Comparison of ENCODE assay signal across 8 cellular contexts in genomic region chr6:29887330-29887818, GRCh38. TPM values are rescaled to one million over a fixed set of nuclear protein-coding genes. Genes with fewer than 3 reads are reported as not detected.
DNase-seq lines count a peak whose midpoint lies in the region; ATAC-seq and TF ChIP-seq lines count a peak whose summit lies in the region.

No MANE protein-coding gene starts in this region.

- H3K4me3 ChIP-seq in HCT116 (replicated peaks in 1 of 2; ENCODE audit: low read depth in 1 of 2, low read length in 2 of 2) (peak overlapping the region; percentile 61 to 76), NT2/D1 (ENCODE audit: insufficient read length, low read depth) (peak overlapping the region; percentile 43), adipocyte (ENCODE audit: low read length) (peak overlapping the region; percentile 83), right cardiac atrium (ENCODE audit: low read length) (peak overlapping the region; percentile 59), skeletal muscle cell (ENCODE audit: low read depth, low read length) (peak overlapping the region; percentile 51), WERI-Rb-1 (ENCODE audit: low read depth, low read length) (no peak overlapping the region)

- peak overlapping the region; percentile 35 for H2AFZ ChIP-seq in HCT116 (ENCODE audit: low read depth, low read length, poor library complexity, severe bottlenecking)

- H3K4me1 ChIP-seq in HCT116 (ENCODE audit: control insufficient read depth in 1 of 2, insufficient read depth in 2 of 2, low read length in 2 of 2) (peaks cover 6 to 16% of the 10 kb centered on the region in 2 experiments), NT2/D1 (ENCODE audit: insufficient read depth, insufficient read length) (no peaks in the 10 kb centered on the region), adipocyte (ENCODE audit: control insufficient read depth, insufficient read depth, low read length) (no peaks in the 10 kb centered on the region), right cardiac atrium (ENCODE audit: control insufficient read depth, insufficient read depth, low read length) (no peaks in the 10 kb centered on the region)

- RAD21 ChIA-PET in HCT116 (lab: Charles Lee; ENCODE audit: low non-redundant PET in 1 of 2, low total read pairs in 2 of 2, uncharacterized antibody in 2 of 2, unreplicated experiment in 2 of 2), result no interaction called here

- H3K27me3 ChIP-seq in HCT116 (ENCODE audit: insufficient read depth, low read length) (no peaks in the 10 kb centered on the region), NT2/D1 (ENCODE audit: insufficient read depth, insufficient read length) (peaks cover 24% of the 10 kb centered on the region), adipocyte (replicated peaks; ENCODE audit: control insufficient read depth, insufficient read depth, low read length) (no peaks in the 10 kb centered on the region), right cardiac atrium (ENCODE audit: control insufficient read depth, insufficient read depth) (no peaks in the 10 kb centered on the region), WERI-Rb-1 (ENCODE audit: insufficient read depth, low read depth, severe bottlenecking) (peaks cover 82% of the 10 kb centered on the region)

- no peaks in the 10 kb centered on the region for H3K9me2 ChIP-seq in HCT116 (ENCODE audit: insufficient read depth)

- CTCF ChIA-PET in HCT116 (lab: Charles Lee), result no interaction called here

- ATAC-seq in HCT116, result peak; percentile 62
- ATAC-seq in right cardiac atrium, result peak; percentile 68 to 70

- H3K9ac ChIP-seq in HCT116 (ENCODE audit: low read length), result peak overlapping the region; percentile 80
- H3K9ac ChIP-seq in NT2/D1 (ENCODE audit: insufficient read length, low read depth), result peak overlapping the region; percentile 70
- H3K9ac ChIP-seq in adipocyte (ENCODE audit: low read length), result peak overlapping the region; percentile 84

- TF ChIP-seq RAD21 in HCT116 (IDR thresholded peaks at IDR 0.05; ENCODE audit: low read depth), result no peak

- POLR2A ChIA-PET in HCT116 (lab: Charles Lee), result no interaction called here

- H3K36me3 ChIP-seq in HCT116 (ENCODE audit: control insufficient read depth in 1 of 2, insufficient read depth in 2 of 2, low read length in 2 of 2) (no peaks in the 10 kb centered on the region), NT2/D1 (ENCODE audit: insufficient read depth, insufficient read length, low read length) (no peaks in the 10 kb centered on the region), adipocyte (ENCODE audit: control insufficient read depth, insufficient read depth, low read length, severe bottlenecking) (no peaks in the 10 kb centered on the region), WERI-Rb-1 (no peaks in the 10 kb centered on the region)

- H3K79me2 ChIP-seq in HCT116 (ENCODE audit: insufficient read depth, low read length), result no peaks in the 10 kb centered on the region

- no peaks in the 10 kb centered on the region for H4K20me1 ChIP-seq in HCT116 (ENCODE audit: insufficient read depth)

- DNase-seq in GM03348 (ENCODE audit: low spot score) (peak; percentile 19), HCT116 (ENCODE audit: low read depth, low spot score) (peak; percentile 8), NT2/D1 (ENCODE audit: low read depth, low spot score) (no peak), adipocyte (ENCODE audit: low read depth) (peak; percentile 51), right cardiac atrium (peak; percentile 59 to 80 (median 77)), skeletal muscle cell (ENCODE audit: low read depth) (no peak), WERI-Rb-1 (no peak), NCI-H187 treated with DMSO at 0.1 percent for 48 hours (lab: John Stamatoyannopoulos, UW) (no peak)

- H3K27ac ChIP-seq in HCT116 (ENCODE audit: low read depth, low read length), result peak overlapping the region; percentile 80
- peak overlapping the region; percentile 81 for H3K27ac ChIP-seq in right cardiac atrium (ENCODE audit: low read length)
- H3K27ac ChIP-seq in WERI-Rb-1, result no peak overlapping the region

- H3K4me2 ChIP-seq in HCT116 (ENCODE audit: low read length), result peak overlapping the region; percentile 88

- H3K9me3 ChIP-seq in HCT116 (ENCODE audit: control insufficient read depth in 1 of 2, insufficient read depth in 1 of 2, low read depth in 1 of 2, low read length in 2 of 2) (no peaks in the 10 kb centered on the region), NT2/D1 (ENCODE audit: insufficient read depth, low read length) (no peaks in the 10 kb centered on the region), adipocyte (ENCODE audit: control insufficient read depth, low read length) (no peaks in the 10 kb centered on the region), right cardiac atrium (ENCODE audit: control insufficient read depth, low read length) (no peaks in the 10 kb centered on the region), WERI-Rb-1 (ENCODE audit: severe bottlenecking) (peaks cover 19% of the 10 kb centered on the region)

- intact Hi-C loops in HCT116 (cut with micrococcal nuclease) (no loop called here), right cardiac atrium (cut with DNase I) (no loop called here)

- TF ChIP-seq CTCF in HCT116 (IDR thresholded peaks at IDR 0.05 in 2 of 3, conservative IDR thresholded peaks at IDR 0.05 in 1 of 3; ENCODE audit: borderline replicate concordance in 1 of 3, insufficient read depth in 1 of 3, low read depth in 2 of 3, low read length in 2 of 3) (no peak), WERI-Rb-1 (IDR thresholded peaks at IDR 0.05; ENCODE audit: low read depth, low read length) (no peak)

- BruUV-seq in HCT116 (replicated peaks; lab: Mats Ljungman, UMichigan), result no TSS peak

- no peak for TF ChIP-seq POLR2A in HCT116 (IDR thresholded peaks at IDR 0.05; ENCODE audit: borderline replicate concordance, extremely low read depth, insufficient read depth, insufficient read length)

- WGBS in right cardiac atrium, result 13% methylated on average over 28 of the region's 28 CpGs

TF ChIP-seq in HCT116, 20 proteins besides CTCF, POLR2A, EP300 and RAD21:
- TF ChIP-seq YY1 (IDR thresholded peaks at IDR 0.05; ENCODE audit: extremely low read depth, insufficient replicate concordance, low read depth, low read length) (peak; percentile 13), MAX (IDR thresholded peaks at IDR 0.05) (no peak)
TF ChIP-seq in HCT116: peak in this region for 1.

RNA-seq across cellular contexts. Expression of gene HLA-A, which starts 55.0 kb away (rescaled TPM):
- total RNA-seq in HCT116 (2021; ENCODE audit: unreplicated experiment), result 251 TPM
- 534 and 638 TPM in 2 replicates for polyA plus RNA-seq in HCT116 (2012)
- 100 to 1,000 TPM; 215 to 449 (median 319) TPM for total RNA-seq in right cardiac atrium
- 287 TPM for polyA plus RNA-seq in right cardiac atrium

RNA-seq across cellular contexts. Expression of gene HLA-G, which starts 59.7 kb away (rescaled TPM):
- not detected for total RNA-seq in HCT116 (2021; ENCODE audit: unreplicated experiment)
- polyA plus RNA-seq in HCT116 (2012), result 0.11 TPM in 1 of 2 replicates, not detected in the other
- total RNA-seq in right cardiac atrium, result 1 to 10 TPM in 1 of 4 donors, under 1 TPM in 1, not detected in 2; 0.18 to 1.2 TPM
- not detected for polyA plus RNA-seq in right cardiac atrium

Comparison
In these comparisons a context has a peak if more than half of its experiments do, and no peak if none do; other contexts are left out.
1. DNase-seq: peak in GM03348 (single experiment), HCT116 (single experiment), adipocyte (single experiment) and right cardiac atrium (3 of 3); none in NT2/D1 (single experiment), skeletal muscle cell (single experiment), WERI-Rb-1 (single experiment) and NCI-H187 treated with DMSO at 0.1 percent for 48 hours (single experiment).
2. Peak in every context shown above with its lines, with median percentiles within 50 percentile points of each other: H3K9ac ChIP-seq.